In genomic region chr16:340370-341091, GRCh38 we compare ENCODE assay signal across 20 cellular contexts. TPM values are rescaled to one million over a fixed set of nuclear protein-coding genes. Genes with fewer than 3 reads are reported as not detected.
DNase-seq lines count a peak whose midpoint lies in the region; ATAC-seq, FAIRE-seq and TF ChIP-seq lines count a peak whose summit lies in the region.
"Had no signal": no experiment of that assay in that cellular context is flagged by ENCODE, and none has a peak within 500 bp of the region (broad histone marks: within the 10 kb centered on the region; RNA-seq: fewer than 3 reads in every experiment).

No MANE protein-coding gene starts in this region.

- H3K36me3 Mint-ChIP-seq in CD8-positive, alpha-beta memory T cell, result peaks cover 0 to 44% (median 16%) of the 10 kb centered on the region in 3 donors
- H3K36me3 Mint-ChIP-seq in WTC11, result peaks cover 35% of the 10 kb centered on the region
- no peaks in the 10 kb centered on the region for H3K36me3 Mint-ChIP-seq in naive B cell

- 0 out of 2 replicates have a peak overlapping the region, but pooled peaks have one; percentile 13 for H3K27ac ChIP-seq in BLaER1
- no peak overlapping the region for H3K27ac ChIP-seq in CD8-positive, alpha-beta memory T cell (ENCODE audit: low read depth, low read length)

- no peaks in the 10 kb centered on the region for H3K27me3 ChIP-seq in BLaER1
- H3K27me3 ChIP-seq in CD8-positive, alpha-beta memory T cell (ENCODE audit: insufficient read depth, low read length, poor library complexity, severe bottlenecking), result no peaks in the 10 kb centered on the region
- H3K27me3 ChIP-seq: dorsolateral prefrontal cortex had no signal

- H3K4me3 ChIP-seq in BLaER1, result no peak overlapping the region
- H3K4me3 ChIP-seq in CD8-positive, alpha-beta memory T cell (ENCODE audit: low read length), result peak overlapping the region; percentile 20
- H3K4me3 ChIP-seq: dorsolateral prefrontal cortex, GM23338 had no signal

- POLR2A ChIA-PET in CD8-positive, alpha-beta memory T cell (lab: Charles Lee), result no interaction called here
- POLR2A ChIA-PET in WTC11 (lab: Charles Lee), result no interaction called here

- peaks cover 62% of the 10 kb centered on the region for H3K36me3 ChIP-seq in BLaER1
- H3K36me3 ChIP-seq in CD8-positive, alpha-beta memory T cell (ENCODE audit: insufficient read depth, low read length), result peaks cover 5% of the 10 kb centered on the region

- ATAC-seq in WTC11, result no peak
- ATAC-seq in naive B cell (ENCODE audit: low read depth in 2 of 2), result no peak
- ATAC-seq in GM21390 (IDR thresholded peaks at IDR 0.05; ENCODE audit: unreplicated experiment), result no peak
- ATAC-seq: GM23338 had no signal

- CTCF ChIA-PET in CD8-positive, alpha-beta memory T cell (lab: Charles Lee), result no interaction called here
- CTCF ChIA-PET in WTC11 (lab: Charles Lee), result interaction anchor here (0.9 kb wide), 1 partner anchor 12 kb away, joined by 3 read pairs; no protein-coding TSS in a partner anchor

- TF ChIP-seq CTCF in WTC11 (IDR thresholded peaks at IDR 0.05), result no peak

- peaks cover 57% of the 10 kb centered on the region for H3K4me1 ChIP-seq in BLaER1
- H3K4me1 ChIP-seq in CD8-positive, alpha-beta memory T cell (ENCODE audit: insufficient read depth, low read length), result peaks cover 56% of the 10 kb centered on the region

- H3K27ac Mint-ChIP-seq in CD8-positive, alpha-beta memory T cell, result peak overlapping the region in 5 of 8 donors; percentile 54 to 91 (median 75)
- H3K27ac Mint-ChIP-seq in WTC11 (peak overlapping the region; percentile 72), naive B cell (peak overlapping the region in 4 of 6 donors; percentile 52 to 89 (median 72))
- H3K27ac Mint-ChIP-seq: GM23338 had no signal

- no peaks in the 10 kb centered on the region for H3K27me3 Mint-ChIP-seq in CD8-positive, alpha-beta memory T cell
- H3K27me3 Mint-ChIP-seq in WTC11 (ENCODE audit: low read depth) (no peaks in the 10 kb centered on the region), naive B cell (no peaks in the 10 kb centered on the region)

- FAIRE-seq in frontal cortex (lab: Jason Lieb, UNC), result no peak
- FAIRE-seq: GM19239 had no signal

- no peak overlapping the region for H3K9ac ChIP-seq in BLaER1

- H3K9me3 ChIP-seq in BLaER1, result no peaks in the 10 kb centered on the region
- H3K9me3 ChIP-seq in CD8-positive, alpha-beta memory T cell (ENCODE audit: low read length), result no peaks in the 10 kb centered on the region

- peak overlapping the region in 6 of 7 donors; percentile 30 to 83 (median 70) for H3K4me3 Mint-ChIP-seq in CD8-positive, alpha-beta memory T cell
- no peak overlapping the region for H3K4me3 Mint-ChIP-seq in WTC11
- peak overlapping the region in 5 of 8 donors; percentile 70 to 80 (median 76) for H3K4me3 Mint-ChIP-seq in naive B cell
- H3K4me3 Mint-ChIP-seq: GM23338 had no signal

- DNase-seq in CD8-positive, alpha-beta memory T cell, result no peak
- no peak for DNase-seq in WTC11 (ENCODE audit: low spot score)
- no peak for DNase-seq in naive B cell
- no peak for DNase-seq in GDM1 (lab: John Stamatoyannopoulos, UW)
- DNase-seq in frontal cortex (ENCODE audit: low spot score in 2 of 2), result no peak
- no peak for DNase-seq in NCI-H2029 treated with DMSO at 0.1 percent for 48 hours (lab: John Stamatoyannopoulos, UW)
- DNase-seq: activated CD4-positive, CD25-positive, alpha-beta regulatory T cell; dorsolateral prefrontal cortex; foreskin melanocyte; NCI-H1436 treated with DMSO at 0.1 percent for 48 hours; NCI-H2171 treated with DMSO at 0.1 percent for 48 hours; nucleus accumbens; SHP77; stimulated activated CD4-positive, alpha-beta T cell treated with anti-CD3 and anti-CD28 coated beads, Interleukin-15, amount 100 ng/mL, for 24 hours had no signal

- H3K9me3 Mint-ChIP-seq in CD8-positive, alpha-beta memory T cell, result no peaks in the 10 kb centered on the region
- H3K9me3 Mint-ChIP-seq in WTC11 (peaks cover 4% of the 10 kb centered on the region; the same call in 1 of the 2 replicates), naive B cell (no peaks in the 10 kb centered on the region)
- H3K9me3 Mint-ChIP-seq: activated T-helper 1 cell treated with anti-CD3 and anti-CD28 coated beads, Interleukin-12 subunit alpha, Interleukin-12 subunit beta, Interleukin-2, Interleukin-4 antibody, amounts not matched to agents 30 ng/mL and 10 ng/mL and 1 ng/mL, durations not matched to agents 14 hours and 24 hours and 36 hours; GM23338 had no signal

- H3K4me2 ChIP-seq in BLaER1, result peak overlapping the region; percentile 59
- H3K4me2 ChIP-seq: GM23338 had no signal

- peaks cover 61 to 77% (median 63%) of the 10 kb centered on the region in 3 donors for H3K4me1 Mint-ChIP-seq in CD8-positive, alpha-beta memory T cell
- H3K4me1 Mint-ChIP-seq in WTC11 (peaks cover 11% of the 10 kb centered on the region), naive B cell (peaks cover 25 to 64% (median 62%) of the 10 kb centered on the region in 3 donors)

- H4K20me1 ChIP-seq in BLaER1, result peaks cover 97% of the 10 kb centered on the region

TF ChIP-seq in WTC11, 78 proteins besides CTCF, POLR2A, EP300 and RAD21 (continues in another document):
- TF ChIP-seq NFE2L1 (CRISPR knock-in tag; IDR thresholded peaks at IDR 0.05) (no peak), CDX4 (CRISPR knock-in tag; IDR thresholded peaks at IDR 0.05; ENCODE audit: borderline replicate concordance) (no peak), ZMAT4 (CRISPR knock-in tag; IDR thresholded peaks at IDR 0.05) (no peak), SOX15 (CRISPR knock-in tag; IDR thresholded peaks at IDR 0.05) (no peak), ELF4 (CRISPR knock-in tag; IDR thresholded peaks at IDR 0.05; ENCODE audit: low read depth) (no peak), ZNF263 (CRISPR knock-in tag; IDR thresholded peaks at IDR 0.05; ENCODE audit: low read depth) (no peak), ZNF416 (CRISPR knock-in tag; IDR thresholded peaks at IDR 0.05) (no peak), TP53 (CRISPR knock-in tag; IDR thresholded peaks at IDR 0.05) (no peak), RELA (CRISPR knock-in tag; IDR thresholded peaks at IDR 0.05; ENCODE audit: borderline replicate concordance) (no peak), CREB1 (CRISPR knock-in tag; IDR thresholded peaks at IDR 0.05) (no peak), CREM (CRISPR knock-in tag; IDR thresholded peaks at IDR 0.05) (no peak), ZNF219 (CRISPR knock-in tag; IDR thresholded peaks at IDR 0.05; ENCODE audit: borderline replicate concordance) (no peak), ZNF396 (CRISPR knock-in tag; IDR thresholded peaks at IDR 0.05; ENCODE audit: borderline replicate concordance) (no peak), ZNF423 (CRISPR knock-in tag; IDR thresholded peaks at IDR 0.05) (no peak), ZNF425 (CRISPR knock-in tag; conservative IDR thresholded peaks at IDR 0.05) (no peak)

RNA-seq across cellular contexts. Expression of gene AXIN1, which starts 12.0 kb away (rescaled TPM):
- 10 to 100 TPM; 24.7 to 26.3 TPM for total RNA-seq in CD8-positive, alpha-beta memory T cell
- polyA plus RNA-seq in CD8-positive, alpha-beta memory T cell, result 6.9 TPM
- total RNA-seq in WTC11 (2021) (48.0 to 50.3 TPM (median 48.9 TPM) in 3 replicates), frontal cortex (24.5 TPM)
- polyA plus RNA-seq in naive B cell (ENCODE audit: low read depth in 6 of 6), result 1 to 10 TPM in 5 of 6 donors, under 1 TPM in 1; 0.93 to 2.7 (median 1.9) TPM

RNA-seq across cellular contexts. Expression of gene MRPL28, which starts 29.8 kb away (rescaled TPM):
- 10 to 100 TPM; 90.2 to 98.0 TPM for total RNA-seq in CD8-positive, alpha-beta memory T cell
- 67.8 TPM for polyA plus RNA-seq in CD8-positive, alpha-beta memory T cell
- total RNA-seq in WTC11 (2021) (119 to 144 TPM (median 140 TPM) in 3 replicates), frontal cortex (44.8 TPM)
- polyA plus RNA-seq in naive B cell (ENCODE audit: low read depth in 6 of 6), result 10 to 100 TPM; 60.1 to 76.8 (median 65.7) TPM

RNA-seq across cellular contexts. Expression of gene PGAP6, which starts 41.2 kb away (rescaled TPM):
- total RNA-seq in CD8-positive, alpha-beta memory T cell, result 10 to 100 TPM; 36.1 to 36.2 TPM
- 23.1 TPM for polyA plus RNA-seq in CD8-positive, alpha-beta memory T cell
- 104 to 108 TPM (median 107 TPM) in 3 replicates for total RNA-seq in WTC11 (2021)
- polyA plus RNA-seq in naive B cell (ENCODE audit: low read depth in 6 of 6), result 10 to 100 TPM in 5 of 6 donors, 1 to 10 TPM in 1; 7.1 to 24.3 (median 17.2) TPM
- 18.8 TPM for total RNA-seq in frontal cortex

RNA-seq across cellular contexts. Expression of gene NME4, which starts 56.5 kb away (rescaled TPM):
- total RNA-seq in CD8-positive, alpha-beta memory T cell, result 10 to 100 TPM; 14.1 to 15.4 TPM
- 49.9 TPM for polyA plus RNA-seq in CD8-positive, alpha-beta memory T cell
- total RNA-seq in WTC11 (2021) (467 to 550 TPM (median 535 TPM) in 3 replicates), frontal cortex (12.6 TPM)
- 100 to 1,000 TPM in 1 of 6 donors, 10 to 100 TPM in 5; 56.9 to 104 (median 65.1) TPM for polyA plus RNA-seq in naive B cell (ENCODE audit: low read depth in 6 of 6)

RNA-seq across cellular contexts. Expression of gene PDIA2, which starts 57.6 kb away (rescaled TPM):
- not detected for total RNA-seq in CD8-positive, alpha-beta memory T cell
- not detected for polyA plus RNA-seq in CD8-positive, alpha-beta memory T cell
- total RNA-seq in WTC11 (2021), result 1.9 to 2.4 TPM (median 2.3 TPM) in 3 replicates
- polyA plus RNA-seq in naive B cell (ENCODE audit: low read depth in 6 of 6), result not detected
- 11.4 TPM for total RNA-seq in frontal cortex
- total RNA-seq: activated T-helper 1 cell treated with anti-CD3 and anti-CD28 coated beads, Interleukin-12 subunit alpha, Interleukin-12 subunit beta, Interleukin-2, Interleukin-4 antibody, amounts not matched to agents 30 ng/mL and 10 ng/mL and 1 ng/mL, durations not matched to agents 14 hours and 24 hours and 36 hours; epithelial cell of proximal tubule had no signal
